1 cellular context compared by ENCODE assay signal in genomic region chr3:197542741-197543454, GRCh38.
TF ChIP-seq lines count a peak whose summit lies in the region.

No MANE protein-coding gene starts in this region.

TF ChIP-seq in HepG2, 621 proteins besides CTCF, POLR2A, EP300 and RAD21 (continued from another document):
- TF ChIP-seq ZNF407 (CRISPR knock-in tag; IDR thresholded peaks at IDR 0.05; ENCODE audit: not compliant biosample characterization) (no peak), FOXO1 (CRISPR knock-in tag; IDR thresholded peaks at IDR 0.05) (no peak), HDAC6 (IDR thresholded peaks at IDR 0.05; ENCODE audit: low read depth, low read length) (no peak), ZNF615 (CRISPR knock-in tag; IDR thresholded peaks at IDR 0.05; ENCODE audit: borderline replicate concordance) (no peak), ZNF563 (CRISPR knock-in tag; IDR thresholded peaks at IDR 0.05) (no peak), MAZ (IDR thresholded peaks at IDR 0.05; ENCODE audit: borderline replicate concordance, low read depth, low read length) (no peak), MAZ (CRISPR knock-in tag; IDR thresholded peaks at IDR 0.05; ENCODE audit: low read depth) (no peak), ZSCAN20 (CRISPR knock-in tag; IDR thresholded peaks at IDR 0.05; ENCODE audit: borderline replicate concordance) (no peak), ASH2L (IDR thresholded peaks at IDR 0.05; ENCODE audit: insufficient read length, low read depth, low read length) (no peak), TEAD2 (CRISPR knock-in tag; IDR thresholded peaks at IDR 0.05) (no peak), ZNF556 (CRISPR knock-in tag; IDR thresholded peaks at IDR 0.05; ENCODE audit: borderline replicate concordance) (no peak), ZNF850 (CRISPR knock-in tag; conservative IDR thresholded peaks at IDR 0.05) (no peak), AHDC1 (CRISPR knock-in tag; IDR thresholded peaks at IDR 0.05; ENCODE audit: borderline replicate concordance) (no peak)
